In genomic region chr6:89792881-89793280, GRCh38 we compare ENCODE assay signal across 8 cellular contexts. TPM values are rescaled to one million over a fixed set of nuclear protein-coding genes. Genes with fewer than 3 reads are reported as not detected.
DNase-seq lines count a peak whose midpoint lies in the region; ATAC-seq and TF ChIP-seq lines count a peak whose summit lies in the region.

No MANE protein-coding gene starts in this region.

- H3K27ac ChIP-seq in AG04450 (ENCODE audit: low read depth, low read length) = no peak overlapping the region
- H3K27ac ChIP-seq in HEK293 (ENCODE audit: extremely low read depth, low read depth, low read length) = no peak overlapping the region
- no peak overlapping the region for H3K27ac ChIP-seq in gastroesophageal sphincter
- H3K27ac ChIP-seq in stomach = no peak overlapping the region

- H3K4me3 Mint-ChIP-seq in activated naive CD8-positive, alpha-beta T cell treated with anti-CD3 and anti-CD28 coated beads, Interleukin-2, amount 10 ng/mL, durations not matched to agents 7 days and 5 days = peak overlapping the region; percentile 87

- DNase-seq in AG04450 (ENCODE audit: low read depth, low spot score) = no peak
- DNase-seq in GDM1 (lab: John Stamatoyannopoulos, UW) = peak; percentile 53
- DNase-seq in NCI-H2196 treated with DMSO at 0.1 percent for 48 hours (lab: John Stamatoyannopoulos, UW; ENCODE audit: unreplicated experiment) = peak; percentile 33
- no peak for DNase-seq in activated naive CD8-positive, alpha-beta T cell treated with anti-CD3 and anti-CD28 coated beads, Interleukin-2, amount 10 ng/mL, durations not matched to agents 7 days and 5 days
- DNase-seq in kidney tubule cell (ENCODE audit: low spot score) = peak; percentile 48
- no peak for DNase-seq in stomach

- peaks cover 33% of the 10 kb centered on the region for H3K4me1 Mint-ChIP-seq in activated naive CD8-positive, alpha-beta T cell treated with anti-CD3 and anti-CD28 coated beads, Interleukin-2, amount 10 ng/mL, durations not matched to agents 7 days and 5 days

- no peak for TF ChIP-seq EP300 in gastroesophageal sphincter (IDR thresholded peaks at IDR 0.05)
- no peak for TF ChIP-seq EP300 in stomach (IDR thresholded peaks at IDR 0.05)

- H3K4me1 ChIP-seq in HEK293 (ENCODE audit: control insufficient read depth, insufficient read depth, low read length) (no peaks in the 10 kb centered on the region), gastroesophageal sphincter (no peaks in the 10 kb centered on the region), stomach (peaks cover 0 to 5% (median 0%) of the 10 kb centered on the region in 4 donors)

- no peak overlapping the region for H3K4me3 ChIP-seq in AG04450 (ENCODE audit: low read depth, low read length)
- no peak overlapping the region for H3K4me3 ChIP-seq in HEK293 (ENCODE audit: low read depth, low read length)
- H3K4me3 ChIP-seq in gastroesophageal sphincter = no peak overlapping the region
- H3K4me3 ChIP-seq in stomach = no peak overlapping the region

- peak; percentile 54 for TF ChIP-seq CTCF in AG04450 (IDR thresholded peaks at IDR 0.05; ENCODE audit: low read depth, low read length)
- TF ChIP-seq CTCF in HEK293 (tag by site-specific recombination; IDR thresholded peaks at IDR 0.05) = peak; percentile 56
- TF ChIP-seq CTCF in gastroesophageal sphincter (IDR thresholded peaks at IDR 0.05) = no peak
- peak in 1 of 7 experiments; percentile 28 for TF ChIP-seq CTCF in stomach (IDR thresholded peaks at IDR 0.05)

- POLR2A ChIA-PET in AG04450 (lab: Yijun Ruan, JAX) (no interaction called here), HEK293 (lab: Yijun Ruan, JAX) (interaction anchor here (1.2 kb wide), 1 partner anchor 36 kb away, joined by 6 read pairs; the partner anchor contains the start of gene CASP8AP2)
- POLR2A ChIA-PET in activated naive CD8-positive, alpha-beta T cell treated with anti-CD3 and anti-CD28 coated beads, Interleukin-2, amount 10 ng/mL, durations not matched to agents 7 days and 5 days (lab: Charles Lee) = interaction anchor here (0.8 to 2.9 kb wide), 3 partner anchors 27 to 713 kb away, joined by 3 to 12 read pairs (median 8); partner anchors contain the start of genes CASP8AP2, MDN1 and PNRC1

- peaks cover 45% of the 10 kb centered on the region for H3K36me3 Mint-ChIP-seq in activated naive CD8-positive, alpha-beta T cell treated with anti-CD3 and anti-CD28 coated beads, Interleukin-2, amount 10 ng/mL, durations not matched to agents 7 days and 5 days

- no peaks in the 10 kb centered on the region for H3K27me3 ChIP-seq in AG04450 (ENCODE audit: control insufficient read depth, insufficient read depth, low read length)
- no peaks in the 10 kb centered on the region for H3K27me3 ChIP-seq in gastroesophageal sphincter
- no peaks in the 10 kb centered on the region for H3K27me3 ChIP-seq in stomach

- CTCF ChIA-PET in AG04450 (lab: Charles Lee) = interaction anchor here (0.6 to 1.2 kb wide), 4 partner anchors 16 to 49 kb away, joined by 3 to 5 read pairs (median 3); no protein-coding TSS in a partner anchor
- CTCF ChIA-PET in HEK293 (lab: Yijun Ruan, JAX) = interaction anchor here (0.6 to 2.0 kb wide), 25 partner anchors 10 to 810 kb away, joined by 3 to 22 read pairs (median 4); no protein-coding TSS in a partner anchor

- intact Hi-C loops in stomach (cut with DNase I; ENCODE audit: low total_unique reads) = no loop called here

- H3K9me3 ChIP-seq in AG04450 (ENCODE audit: control insufficient read depth, insufficient read depth, low read length) (no peaks in the 10 kb centered on the region), HEK293 (ENCODE audit: control insufficient read depth, insufficient read depth, low read depth, low read length) (no peaks in the 10 kb centered on the region), gastroesophageal sphincter (no peaks in the 10 kb centered on the region), stomach (no peaks in the 10 kb centered on the region)

- peak overlapping the region; percentile 98 for H3K27ac Mint-ChIP-seq in activated naive CD8-positive, alpha-beta T cell treated with anti-CD3 and anti-CD28 coated beads, Interleukin-2, amount 10 ng/mL, durations not matched to agents 7 days and 5 days

- ATAC-seq in activated naive CD8-positive, alpha-beta T cell treated with anti-CD3 and anti-CD28 coated beads, Interleukin-2, amount 10 ng/mL, durations not matched to agents 7 days and 5 days (ENCODE audit: low read depth) = peak; percentile 75
- ATAC-seq in gastroesophageal sphincter = no peak

- H3K36me3 ChIP-seq in HEK293 (ENCODE audit: control insufficient read depth in 2 of 2, insufficient read depth in 1 of 2, low read length in 2 of 2) (peaks cover 8 to 67% of the 10 kb centered on the region in 2 experiments; a peak in 2 of 3 replicates), gastroesophageal sphincter (peaks cover 0 to 88% of the 10 kb centered on the region in 2 donors), stomach (peaks cover 21 to 88% (median 82%) of the 10 kb centered on the region in 4 donors)

- no peaks in the 10 kb centered on the region for H3K27me3 Mint-ChIP-seq in activated naive CD8-positive, alpha-beta T cell treated with anti-CD3 and anti-CD28 coated beads, Interleukin-2, amount 10 ng/mL, durations not matched to agents 7 days and 5 days

- TF ChIP-seq POLR2A in gastroesophageal sphincter (IDR thresholded peaks at IDR 0.05) = no peak
- TF ChIP-seq POLR2A in stomach (IDR thresholded peaks at IDR 0.05) = no peak

- 11 to 23% methylated on average over 1 to 2 of the region's 2 CpGs for WGBS in gastroesophageal sphincter (ENCODE audit: low coverage in 1 of 2), 2 donors
- WGBS in stomach, 5 donors = 46 to 87% (median 48%) methylated on average over 2 of the region's 2 CpGs

- no peaks in the 10 kb centered on the region for H3K9me3 Mint-ChIP-seq in activated naive CD8-positive, alpha-beta T cell treated with anti-CD3 and anti-CD28 coated beads, Interleukin-2, amount 10 ng/mL, durations not matched to agents 7 days and 5 days

TF ChIP-seq in HEK293, 187 proteins besides CTCF, POLR2A, EP300 and RAD21:
- TF ChIP-seq ZNF121 (tag by site-specific recombination; IDR thresholded peaks at IDR 0.05) (no peak), ZNF488 (tag by site-specific recombination; IDR thresholded peaks at IDR 0.05) (no peak), ZNF654 (tag by site-specific recombination; IDR thresholded peaks at IDR 0.05; ENCODE audit: low read depth) (peak; percentile 23), ZNF600 (tag by site-specific recombination; IDR thresholded peaks at IDR 0.05) (0 out of 2 replicates have a peak, but pooled peaks have one; percentile 46), ZNF112 (tag by site-specific recombination; IDR thresholded peaks at IDR 0.05) (no peak), SCRT2 (tag by site-specific recombination; IDR thresholded peaks at IDR 0.05) (peak; percentile 88)

RNA-seq across cellular contexts. Expression of gene MDN1, which starts 26.7 kb away (rescaled TPM):
- polyA plus RNA-seq in AG04450 (2011; rRNA removed) (14.6 and 15.8 TPM in 2 replicates), stomach (10 to 100 TPM in 1 of 3 donors, 1 to 10 TPM in 2; 5.5 to 19.5 (median 9.9) TPM)
- 25.6 and 29.1 TPM in 2 replicates for polyA minus RNA-seq in AG04450 (2011; rRNA and poly(A)+ RNA removed)
- total RNA-seq in activated naive CD8-positive, alpha-beta T cell treated with anti-CD3 and anti-CD28 coated beads, Interleukin-2, amount 10 ng/mL, durations not matched to agents 7 days and 5 days = 10 to 100 TPM; 57.7 to 58.2 TPM
- total RNA-seq in gastroesophageal sphincter (10 to 100 TPM; 21.3 to 30.4 (median 24.1) TPM), stomach (10 to 100 TPM; 12.3 to 69.2 (median 28.3) TPM)

RNA-seq across cellular contexts. Expression of gene CASP8AP2, which starts 36.8 kb away (rescaled TPM):
- polyA plus RNA-seq in AG04450 (2011; rRNA removed) (6.0 and 10.8 TPM in 2 replicates), stomach (1 to 10 TPM; 3.1 to 6.6 (median 4.9) TPM)
- polyA minus RNA-seq in AG04450 (2011; rRNA and poly(A)+ RNA removed) = 8.3 and 15.8 TPM in 2 replicates
- total RNA-seq in activated naive CD8-positive, alpha-beta T cell treated with anti-CD3 and anti-CD28 coated beads, Interleukin-2, amount 10 ng/mL, durations not matched to agents 7 days and 5 days = 10 to 100 TPM; 49.1 TPM
- total RNA-seq in gastroesophageal sphincter (10 to 100 TPM; 14.1 to 26.6 (median 20.4) TPM), stomach (10 to 100 TPM in 4 of 5 donors, 1 to 10 TPM in 1; 4.3 to 35.3 (median 20.2) TPM)

Comparison
In these comparisons a context has a peak if more than half of its experiments do, and no peak if none do; other contexts are left out.
1. DNase-seq: peak in GDM1 (single experiment), NCI-H2196 treated with DMSO at 0.1 percent for 48 hours (single experiment) and kidney tubule cell (single experiment); none in AG04450 (single experiment), activated naive CD8-positive, alpha-beta T cell treated with anti-CD3 and anti-CD28 coated beads, Interleukin-2, amount 10 ng/mL, durations not matched to agents 7 days and 5 days (single experiment) and stomach (single experiment).
2. CTCF ChIP-seq: peak in AG04450 (single experiment) and HEK293 (single experiment); none in gastroesophageal sphincter (0 of 4).